In genomic region chr3:102020670-102021069, GRCh38 we compare ENCODE assay signal across 21 cellular contexts.
"Had no signal": no experiment of that assay in that cellular context is flagged by ENCODE, and none has a peak within 500 bp of the region (broad histone marks: within the 10 kb centered on the region; RNA-seq: fewer than 3 reads in every experiment).

No MANE protein-coding gene starts in this region.

- H3K9me3 Mint-ChIP-seq: activated CD4-positive, alpha-beta memory T cell treated with anti-CD3 and anti-CD28 coated beads for 36 hours; stimulated activated effector memory CD8-positive, alpha-beta T cell treated with anti-CD3 and anti-CD28 coated beads, Interleukin-12 subunit alpha, Interleukin-12 subunit beta, amount 100 ng/mL, for 72 hours had no signal

- DNase-seq: activated CD4-positive, alpha-beta memory T cell treated with anti-CD3 and anti-CD28 coated beads for 36 hours; activated CD4-positive, alpha-beta T cell treated with anti-CD3 and anti-CD28 coated beads for 48 hours; activated CD4-positive, CD25-positive, alpha-beta regulatory T cell; activated effector memory CD4-positive, alpha-beta T cell treated with Interleukin-2 at 50 U/mL for 16 hours; activated naive CD4-positive, alpha-beta T cell treated with anti-CD3 and anti-CD28 coated beads, Interleukin-2, amount 10 ng/mL, durations not matched to agents 7 days and 5 days; activated T-cell treated with anti-CD3 and anti-CD28 coated beads, Interleukin-2, amount 50 U/mL, for 72 hours; anterior cingulate cortex; body of pancreas; effector CD4-positive, alpha-beta T cell; foreskin fibroblast; left colon; mesenchymal stem cell; pancreas; right cardiac atrium; stimulated activated CD4-positive, alpha-beta T cell treated with anti-CD3 and anti-CD28 coated beads, Interleukin-2, amount 100 ng/mL, for 24 hours; T-helper 9 cell; transverse colon had no signal

- H3K4me3 Mint-ChIP-seq: activated CD4-positive, alpha-beta memory T cell treated with anti-CD3 and anti-CD28 coated beads for 36 hours; activated naive CD4-positive, alpha-beta T cell treated with anti-CD3 and anti-CD28 coated beads, Interleukin-2, amount 10 ng/mL, durations not matched to agents 7 days and 5 days; activated T-cell treated with anti-CD3 and anti-CD28 coated beads, Interleukin-2, amount 50 U/mL, for 72 hours; nephron; stimulated activated effector memory CD8-positive, alpha-beta T cell treated with anti-CD3 and anti-CD28 coated beads, Interleukin-12 subunit alpha, Interleukin-12 subunit beta, amount 100 ng/mL, for 72 hours had no signal

- H3K27ac Mint-ChIP-seq: activated CD4-positive, alpha-beta memory T cell treated with anti-CD3 and anti-CD28 coated beads for 36 hours; activated naive CD4-positive, alpha-beta T cell treated with anti-CD3 and anti-CD28 coated beads, Interleukin-2, amount 10 ng/mL, durations not matched to agents 7 days and 5 days; activated T-cell treated with anti-CD3 and anti-CD28 coated beads, Interleukin-2, amount 50 U/mL, for 72 hours; nephron; stimulated activated effector memory CD8-positive, alpha-beta T cell treated with anti-CD3 and anti-CD28 coated beads, Interleukin-12 subunit alpha, Interleukin-12 subunit beta, amount 100 ng/mL, for 72 hours had no signal

- ATAC-seq: activated T-cell treated with anti-CD3 and anti-CD28 coated beads, Interleukin-2, amount 50 U/mL, for 72 hours; body of pancreas; left colon; right cardiac atrium; stimulated activated effector memory CD8-positive, alpha-beta T cell treated with anti-CD3 and anti-CD28 coated beads, Interleukin-12 subunit alpha, Interleukin-12 subunit beta, amount 100 ng/mL, for 72 hours had no signal

- H3K36me3 Mint-ChIP-seq: activated CD4-positive, alpha-beta memory T cell treated with anti-CD3 and anti-CD28 coated beads for 36 hours; stimulated activated effector memory CD8-positive, alpha-beta T cell treated with anti-CD3 and anti-CD28 coated beads, Interleukin-12 subunit alpha, Interleukin-12 subunit beta, amount 100 ng/mL, for 72 hours had no signal

- H3K4me1 Mint-ChIP-seq: nephron; stimulated activated effector memory CD8-positive, alpha-beta T cell treated with anti-CD3 and anti-CD28 coated beads, Interleukin-12 subunit alpha, Interleukin-12 subunit beta, amount 100 ng/mL, for 72 hours had no signal

- H3K4me3 ChIP-seq: body of pancreas, cardiac muscle cell, pancreas, skin epidermis, transverse colon had no signal

- H3K27me3 ChIP-seq: body of pancreas, cardiac muscle cell, pancreas, transverse colon had no signal

- H3K36me3 ChIP-seq: cardiac muscle cell, pancreas, transverse colon had no signal

- H3K27me3 Mint-ChIP-seq: activated CD4-positive, alpha-beta memory T cell treated with anti-CD3 and anti-CD28 coated beads for 36 hours had no signal
